Comparison of ENCODE assay signal across 18 cellular contexts in the genomic region with DNA sequence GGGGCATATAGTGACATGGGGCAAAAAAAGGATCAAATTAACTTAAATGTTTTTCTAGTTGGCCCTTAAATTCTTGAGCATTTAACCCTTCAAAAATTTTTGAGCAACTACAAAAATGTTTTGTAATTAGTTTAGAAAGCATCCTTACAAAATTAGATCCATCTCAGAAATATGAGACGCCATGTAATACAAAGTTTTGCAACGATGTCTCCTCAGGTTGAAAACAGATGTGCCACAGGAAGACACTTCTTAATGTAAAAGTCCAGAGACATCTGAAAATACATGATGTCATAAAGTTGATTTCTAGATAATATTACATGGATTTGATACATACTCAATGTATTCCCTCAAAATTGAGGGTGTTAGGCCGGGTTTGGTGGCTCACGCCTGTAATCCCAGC.
"Had no signal": no experiment of that assay in that cellular context is flagged by ENCODE, and none has a peak within 500 bp of the region (broad histone marks: within the 10 kb centered on the region; RNA-seq: fewer than 3 reads in every experiment).

No MANE protein-coding gene starts in this region.

- H3K9me3 ChIP-seq: body of pancreas, esophagus squamous epithelium, mucosa of descending colon, right atrium auricular region, stomach, upper lobe of left lung had no signal

- H3K27me3 ChIP-seq: body of pancreas, esophagus squamous epithelium, right atrium auricular region, stomach, upper lobe of left lung had no signal

- H3K4me3 ChIP-seq: body of pancreas, esophagus squamous epithelium, mucosa of descending colon, right atrium auricular region, stomach, upper lobe of left lung had no signal

- DNase-seq: activated CD4-positive, alpha-beta T cell treated with anti-CD3 and anti-CD28 coated beads, Interleukin-2, amount 50 U/mL, for 48 hours; activated gamma-delta T cell treated with Interleukin-2 at 50 U/mL for 16 hours; amniotic stem cell; body of pancreas; dermis blood vessel endothelial cell; effector memory CD4-positive, alpha-beta T cell; esophagus squamous epithelium; glutamatergic neuron; kidney; mucosa of descending colon; naive B cell; stimulated activated CD4-positive, alpha-beta T cell treated with anti-CD3 and anti-CD28 coated beads, Interleukin-2, amount 100 ng/mL, for 48 hours; stomach; T-helper 17 cell; upper lobe of left lung had no signal

- H3K27ac ChIP-seq: esophagus squamous epithelium, right atrium auricular region, upper lobe of left lung had no signal

- FAIRE-seq: endothelial cell of umbilical vein had no signal

- H3K4me1 ChIP-seq: right atrium auricular region had no signal

- ATAC-seq: left lobe of liver, T-helper 17 cell had no signal
